14 cellular contexts compared by ENCODE assay signal in the genomic region with DNA sequence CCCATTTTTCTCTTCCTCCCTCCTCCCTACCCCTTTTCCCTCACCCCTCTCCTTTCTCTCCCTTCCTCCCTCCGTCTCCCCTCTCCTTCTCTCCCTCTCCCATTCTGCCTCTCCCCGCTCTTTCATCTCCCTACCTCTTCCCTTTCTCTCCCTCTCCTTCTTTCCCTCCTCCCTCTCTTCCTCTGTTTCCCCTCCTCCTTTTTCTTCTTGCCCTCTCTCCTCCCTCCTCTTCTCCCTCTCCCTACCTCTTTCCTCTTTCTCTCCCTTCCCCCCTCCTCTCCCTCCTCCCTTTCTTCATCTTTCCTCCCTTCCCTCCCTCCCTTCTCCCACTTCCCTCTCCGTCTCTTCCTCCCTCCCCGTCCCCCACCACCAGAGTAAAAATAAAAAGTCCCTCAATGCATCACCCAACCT. TPM values are rescaled to one million over a fixed set of nuclear protein-coding genes. Genes with fewer than 3 reads are reported as not detected.
DNase-seq lines count a peak whose midpoint lies in the region; ATAC-seq and TF ChIP-seq lines count a peak whose summit lies in the region.
"Had no signal": no experiment of that assay in that cellular context is flagged by ENCODE, and none has a peak within 500 bp of the region (broad histone marks: within the 10 kb centered on the region; RNA-seq: fewer than 3 reads in every experiment).

No MANE protein-coding gene starts in this region.

- TF ChIP-seq CTCF in brain (conservative IDR thresholded peaks at IDR 0.05) (no peak), right atrium auricular region (IDR thresholded peaks at IDR 0.05) (no peak), lower leg skin (IDR thresholded peaks at IDR 0.05) (no peak)

- H3K4me3 Mint-ChIP-seq in brain: peak overlapping the region in 3 of 5 experiments; percentile 74 to 87 (median 87)
- H3K4me3 Mint-ChIP-seq: activated T-cell treated with anti-CD3 and anti-CD28 coated beads, Interleukin-2, amount 50 U/mL, for 4 hours; effector memory CD8-positive, alpha-beta T cell had no signal

- intact Hi-C loops in lower leg skin (cut with DNase I; ENCODE audit: low total_unique reads): no loop called here

- peaks cover 58% of the 10 kb centered on the region for H3K27me3 Mint-ChIP-seq in brain

- H3K14ac ChIP-seq in trophoblast cell (ENCODE audit: low read length): peak overlapping the region; percentile 42

- peak overlapping the region; percentile 20 for H2BK120ac ChIP-seq in trophoblast cell (ENCODE audit: insufficient read depth, low read length, poor library complexity)

- H3K4me1 ChIP-seq in ES-I3 (ENCODE audit: insufficient read depth, low read length) (peaks cover 8% of the 10 kb centered on the region), right atrium auricular region (peaks cover 0 to 31% of the 10 kb centered on the region in 2 donors), trophoblast cell (ENCODE audit: control insufficient read depth in 1 of 2, insufficient read depth in 2 of 2, low read length in 2 of 2) (peaks cover 3 to 6% of the 10 kb centered on the region in 2 experiments)

- H3K4ac ChIP-seq in trophoblast cell (ENCODE audit: low read depth, low read length): no peak overlapping the region

- peak overlapping the region; percentile 36 for H2AK5ac ChIP-seq in trophoblast cell (ENCODE audit: low read length)

- peak overlapping the region; percentile 26 for H4K12ac ChIP-seq in trophoblast cell (ENCODE audit: low read depth, low read length)

- no peak overlapping the region for H2BK5ac ChIP-seq in trophoblast cell (ENCODE audit: low read depth, low read length, poor library complexity)

- H3K79me1 ChIP-seq in trophoblast cell (ENCODE audit: low read length): peaks cover 5% of the 10 kb centered on the region

- peak overlapping the region; percentile 73 for H2BK12ac ChIP-seq in trophoblast cell (ENCODE audit: low read length)

- H4K8ac ChIP-seq in trophoblast cell (ENCODE audit: low read depth, low read length): peak overlapping the region; percentile 76

- no peak overlapping the region for H3K18ac ChIP-seq in trophoblast cell (ENCODE audit: low read length)

- H4K91ac ChIP-seq in trophoblast cell (ENCODE audit: low read depth, low read length): peak overlapping the region; percentile 89

- peaks cover 52% of the 10 kb centered on the region for H3K4me1 Mint-ChIP-seq in brain

- H3K9me3 ChIP-seq in ES-I3 (ENCODE audit: control insufficient read depth, insufficient read depth, low read length) (peaks cover 3% of the 10 kb centered on the region; the same call in 1 of the 2 replicates), right atrium auricular region (no peaks in the 10 kb centered on the region), trophoblast cell (ENCODE audit: insufficient read depth, low read depth, low read length) (no peaks in the 10 kb centered on the region)
- H3K9me3 ChIP-seq: mucosa of descending colon, upper lobe of right lung had no signal

- H3K36me3 ChIP-seq in ES-I3 (ENCODE audit: insufficient read depth, low read length) (peaks cover 2% of the 10 kb centered on the region; the same call in 1 of the 2 replicates), right atrium auricular region (no peaks in the 10 kb centered on the region), trophoblast cell (ENCODE audit: control insufficient read depth in 1 of 2, insufficient read depth in 2 of 2, low read length in 2 of 2) (no peaks in the 10 kb centered on the region)
- H3K36me3 ChIP-seq: upper lobe of right lung had no signal

- peak overlapping the region in 3 of 5 experiments; percentile 61 to 78 (median 68) for H3K27ac Mint-ChIP-seq in brain
- H3K27ac Mint-ChIP-seq: effector memory CD8-positive, alpha-beta T cell had no signal

- H3K4me2 ChIP-seq in trophoblast cell (ENCODE audit: low read length): no peak overlapping the region

- peak overlapping the region; percentile 47; the same call in 1 of the 2 replicates for H3K9ac ChIP-seq in ES-I3 (ENCODE audit: low read depth, low read length)
- H3K9ac ChIP-seq in trophoblast cell (ENCODE audit: low read length): no peak overlapping the region

- no peak for DNase-seq in right atrium auricular region (ENCODE audit: low spot score)
- no peak for DNase-seq in trophoblast cell
- no peak for DNase-seq in NCI-H82 (lab: John Stamatoyannopoulos, UW)
- DNase-seq in lower leg skin (ENCODE audit: low spot score in 2 of 2): no peak
- no peak for DNase-seq in NCI-H345 treated with DMSO at 0.1 percent for 48 hours (lab: John Stamatoyannopoulos, UW; ENCODE audit: unreplicated experiment)
- DNase-seq: activated CD4-positive, alpha-beta T cell treated with anti-CD3 and anti-CD28 coated beads for 1 hour; activated T-cell treated with anti-CD3 and anti-CD28 coated beads, Interleukin-2, amount 50 U/mL, for 4 hours; effector memory CD8-positive, alpha-beta T cell; upper lobe of right lung had no signal

- peak overlapping the region in 1 of 2 donors; percentile 35 for H3K4me3 ChIP-seq in right atrium auricular region
- H3K4me3 ChIP-seq in trophoblast cell (ENCODE audit: low read depth, low read length): no peak overlapping the region
- no peak overlapping the region for H3K4me3 ChIP-seq in lower leg skin (ENCODE audit: low read depth, poor library complexity, severe bottlenecking)
- H3K4me3 ChIP-seq: mucosa of descending colon, upper lobe of right lung had no signal

- no peaks in the 10 kb centered on the region for H3K79me2 ChIP-seq in trophoblast cell (ENCODE audit: control insufficient read depth, insufficient read depth, low read length, poor library complexity)

- no peak overlapping the region for H3K23ac ChIP-seq in trophoblast cell (ENCODE audit: low read length)

- no peak for ATAC-seq in GM21447 (IDR thresholded peaks at IDR 0.05; ENCODE audit: unreplicated experiment)
- ATAC-seq: activated T-cell treated with anti-CD3 and anti-CD28 coated beads, Interleukin-2, amount 50 U/mL, for 4 hours; effector memory CD8-positive, alpha-beta T cell had no signal

- H2AFZ ChIP-seq in trophoblast cell (ENCODE audit: insufficient read depth, low read length, poor library complexity): no peak overlapping the region

- H3K27ac ChIP-seq in right atrium auricular region (peak overlapping the region; percentile 66 to 77), trophoblast cell (ENCODE audit: low read depth, low read length) (peak overlapping the region; percentile 32)
- H3K27ac ChIP-seq: HL-60, upper lobe of right lung had no signal

- no peak for TF ChIP-seq POLR2A in lower leg skin (IDR thresholded peaks at IDR 0.05)

- H3K27me3 ChIP-seq in right atrium auricular region: no peaks in the 10 kb centered on the region
- no peaks in the 10 kb centered on the region for H3K27me3 ChIP-seq in trophoblast cell (ENCODE audit: insufficient read depth, low read length)
- H3K27me3 ChIP-seq: upper lobe of right lung had no signal

- 95% methylated on average over 3 of the region's 4 CpGs for WGBS in trophoblast cell (ENCODE audit: extremely low coverage, insufficient coverage, insufficient read length)
- WGBS in lower leg skin, 2 donors: 37 to 38% methylated on average over 4 of the region's 4 CpGs

- H3K36me3 Mint-ChIP-seq in brain: no peaks in the 10 kb centered on the region

- peaks cover 0 to 9% (median 6%) of the 10 kb centered on the region in 5 experiments for H3K9me3 Mint-ChIP-seq in brain
- H3K9me3 Mint-ChIP-seq: activated T-cell treated with anti-CD3 and anti-CD28 coated beads, Interleukin-2, amount 50 U/mL, for 4 hours; effector memory CD8-positive, alpha-beta T cell had no signal

RNA-seq across cellular contexts. Expression of a gene that starts 10.5 kb away (rescaled TPM):
- 0.19 TPM for polyA plus RNA-seq in brain (ENCODE audit: insufficient read depth, low read depth, low replicate concordance)
- total RNA-seq in right atrium auricular region (under 1 TPM; 0.33 to 0.67 TPM), lower leg skin (10 to 100 TPM in 2 of 4 donors, 1 to 10 TPM in 2; 4.6 to 15.4 (median 10.0) TPM)
- polyA plus RNA-seq in trophoblast cell (2013): 0.68 and 0.71 TPM in 2 replicates
- total RNA-seq: activated T-cell treated with anti-CD3 and anti-CD28 coated beads, Interleukin-2, amount 50 U/mL, for 4 hours had no signal

RNA-seq across cellular contexts. Expression of a gene that starts 12.6 kb away (rescaled TPM):
- polyA plus RNA-seq in brain (ENCODE audit: insufficient read depth, low read depth, low replicate concordance): 3.7 TPM
- total RNA-seq in right atrium auricular region (10 to 100 TPM; 49.8 to 54.1 TPM), lower leg skin (10 to 100 TPM; 49.2 to 85.7 (median 67.7) TPM)
- 16.0 and 18.3 TPM in 2 replicates for polyA plus RNA-seq in trophoblast cell (2013)
